8 cellular contexts compared by ENCODE assay signal in the genomic region with DNA sequence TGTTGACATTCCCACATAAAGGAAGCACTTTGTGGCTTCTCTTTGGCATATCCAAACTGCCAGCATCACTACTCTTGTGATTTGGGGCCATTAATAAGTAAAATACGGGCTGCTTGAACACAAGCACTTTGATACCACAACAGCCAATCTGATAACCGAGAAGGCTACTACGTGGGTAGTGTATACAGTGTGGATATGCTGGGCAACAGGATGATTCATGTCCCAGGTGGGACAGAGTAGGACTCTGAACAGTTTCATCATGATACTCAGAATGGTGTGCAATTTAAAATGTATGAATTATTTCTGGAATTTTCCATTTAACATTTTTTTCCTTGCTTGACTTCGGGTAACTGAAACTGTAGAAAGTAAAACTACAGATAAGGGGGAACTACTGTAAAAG.
"Had no signal": no experiment of that assay in that cellular context is flagged by ENCODE, and none has a peak within 500 bp of the region (broad histone marks: within the 10 kb centered on the region; RNA-seq: fewer than 3 reads in every experiment).

No MANE protein-coding gene starts in this region.

- DNase-seq: GM23248, GOT3, H7, HFFc6, IMR-90 had no signal

- H3K27ac ChIP-seq: GM23248 had no signal

- H3K27ac Mint-ChIP-seq: HFFc6 had no signal

- H3K4me1 ChIP-seq: HAP-1 had no signal

- H3K9me3 Mint-ChIP-seq: HFFc6 had no signal

- ATAC-seq: HCT116 had no signal

- H3K9ac ChIP-seq: GM23248 had no signal

- FAIRE-seq: HTR-8/SVneo had no signal

- H3K4me3 Mint-ChIP-seq: HFFc6 had no signal

- H3K36me3 ChIP-seq: HAP-1 had no signal

- H3K9me3 ChIP-seq: HAP-1 had no signal

- H2AFZ ChIP-seq: GM23248 had no signal

- H3K4me3 ChIP-seq: GM23248, HAP-1 had no signal
